Comparison of ENCODE assay signal across 23 cellular contexts in the genomic region with DNA sequence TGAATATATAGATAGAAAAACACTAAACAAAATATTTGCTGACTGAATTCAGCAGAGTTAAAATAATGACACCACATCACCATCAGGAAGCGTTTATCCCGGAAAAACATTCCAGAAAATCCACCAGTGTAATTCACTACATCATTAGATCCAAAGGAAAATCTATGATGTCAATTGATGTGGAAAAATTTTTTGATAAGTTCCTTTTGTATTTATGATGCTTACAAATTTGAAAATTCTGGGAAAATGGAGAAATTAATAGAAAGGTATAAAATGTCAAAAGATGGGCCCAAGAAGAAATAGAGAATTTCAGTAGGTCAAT. TPM values are rescaled to one million over a fixed set of nuclear protein-coding genes. Genes with fewer than 3 reads are reported as not detected.
DNase-seq lines count a peak whose midpoint lies in the region; ATAC-seq and TF ChIP-seq lines count a peak whose summit lies in the region.
"Had no signal": no experiment of that assay in that cellular context is flagged by ENCODE, and none has a peak within 500 bp of the region (broad histone marks: within the 10 kb centered on the region; RNA-seq: fewer than 3 reads in every experiment).

No MANE protein-coding gene starts in this region.

- no peak for TF ChIP-seq EP300 in esophagus muscularis mucosa (IDR thresholded peaks at IDR 0.05)

- intact Hi-C loops in left ventricle myocardium inferior (cut with micrococcal nuclease) = no loop called here
- intact Hi-C loops in left cardiac atrium (cut with DNase I) = no loop called here
- intact Hi-C loops in esophagus muscularis mucosa (cut with DNase I) = no loop called here
- intact Hi-C loops in gastrocnemius medialis (cut with DNase I; ENCODE audit: low total_unique reads) = no loop called here
- intact Hi-C loops in vagina (cut with DNase I) = no loop called here

- H2AFZ ChIP-seq in smooth muscle cell (ENCODE audit: low read depth) = no peak overlapping the region

- H3K36me3 ChIP-seq in left ventricle myocardium inferior = no peaks in the 10 kb centered on the region
- no peaks in the 10 kb centered on the region for H3K36me3 ChIP-seq in esophagus muscularis mucosa
- no peaks in the 10 kb centered on the region for H3K36me3 ChIP-seq in gastrocnemius medialis
- H3K36me3 ChIP-seq in vagina = no peaks in the 10 kb centered on the region
- no peaks in the 10 kb centered on the region for H3K36me3 ChIP-seq in smooth muscle cell (ENCODE audit: low read depth)
- H3K36me3 ChIP-seq: HAP-1 had no signal

- H3K79me2 ChIP-seq in smooth muscle cell (ENCODE audit: low read depth) = no peaks in the 10 kb centered on the region

- TF ChIP-seq POLR2A in esophagus muscularis mucosa (IDR thresholded peaks at IDR 0.05; ENCODE audit: low read depth) (no peak), gastrocnemius medialis (IDR thresholded peaks at IDR 0.05) (no peak), vagina (IDR thresholded peaks at IDR 0.05) (no peak)

- peaks cover 53% of the 10 kb centered on the region for H3K4me1 ChIP-seq in left ventricle myocardium inferior
- H3K4me1 ChIP-seq in esophagus muscularis mucosa = peaks cover 29 to 65% (median 51%) of the 10 kb centered on the region in 4 donors
- H3K4me1 ChIP-seq in gastrocnemius medialis = peaks cover 23 to 31% of the 10 kb centered on the region in 2 donors
- peaks cover 34% of the 10 kb centered on the region for H3K4me1 ChIP-seq in vagina
- no peaks in the 10 kb centered on the region for H3K4me1 ChIP-seq in smooth muscle cell (ENCODE audit: low read depth)
- H3K4me1 ChIP-seq: HAP-1 had no signal

- in situ Hi-C loops in gastrocnemius medialis (cut with MboI; ENCODE audit: low sequenced_read_pairs in 4 of 4) = no loop called here

- no peak for TF ChIP-seq CTCF in left ventricle myocardium inferior (IDR thresholded peaks at IDR 0.05; ENCODE audit: borderline replicate concordance)
- no peak for TF ChIP-seq CTCF in esophagus muscularis mucosa (IDR thresholded peaks at IDR 0.05)
- no peak for TF ChIP-seq CTCF in gastrocnemius medialis (IDR thresholded peaks at IDR 0.05 in 4 of 5, conservative IDR thresholded peaks at IDR 0.05 in 1 of 5)
- TF ChIP-seq CTCF in vagina (IDR thresholded peaks at IDR 0.05) = no peak
- TF ChIP-seq CTCF in smooth muscle cell (IDR thresholded peaks at IDR 0.05; ENCODE audit: borderline replicate concordance, insufficient read depth, poor library complexity, severe bottlenecking) = no peak

- H3K4me3 ChIP-seq in left ventricle myocardium inferior = no peak overlapping the region
- H3K4me3 ChIP-seq in esophagus muscularis mucosa = no peak overlapping the region
- H3K4me3 ChIP-seq in gastrocnemius medialis = no peak overlapping the region
- no peak overlapping the region for H3K4me3 ChIP-seq in vagina
- H3K4me3 ChIP-seq in smooth muscle cell = no peak overlapping the region
- H3K4me3 ChIP-seq: HAP-1 had no signal

- no peaks in the 10 kb centered on the region for H3K27me3 ChIP-seq in left ventricle myocardium inferior (ENCODE audit: low read depth)
- H3K27me3 ChIP-seq in esophagus muscularis mucosa = no peaks in the 10 kb centered on the region
- no peaks in the 10 kb centered on the region for H3K27me3 ChIP-seq in gastrocnemius medialis
- H3K27me3 ChIP-seq in vagina = no peaks in the 10 kb centered on the region
- no peaks in the 10 kb centered on the region for H3K27me3 ChIP-seq in smooth muscle cell (ENCODE audit: low read depth)

- H4K20me1 ChIP-seq in smooth muscle cell (ENCODE audit: low read depth) = no peaks in the 10 kb centered on the region

- peaks cover 3% of the 10 kb centered on the region for H3F3A ChIP-seq in smooth muscle cell (ENCODE audit: low read depth)

- H3K4me2 ChIP-seq in smooth muscle cell = no peak overlapping the region
- H3K4me2 ChIP-seq: KMS-11 had no signal

- DNase-seq in left ventricle myocardium inferior (no peak), left cardiac atrium (no peak), esophagus muscularis mucosa (ENCODE audit: extremely low spot score) (no peak), gastrocnemius medialis (no peak), vagina (ENCODE audit: extremely low spot score in 2 of 2) (no peak), smooth muscle cell (lab: John Stamatoyannopoulos, UW; ENCODE audit: unreplicated experiment) (no peak), NCI-H1694 (lab: John Stamatoyannopoulos, UW) (no peak), NCI-H2107 treated with DMSO at 0.1 percent for 48 hours (lab: John Stamatoyannopoulos, UW; ENCODE audit: unreplicated experiment) (no peak)
- DNase-seq: AML-193; C1 segment of cervical spinal cord; CD8-positive, alpha-beta T cell; DND-41; IMR-90; NCI-H1105; NCI-H2081; NCI-H2171 treated with DMSO at 0.1 percent for 48 hours; NCI-H446; NCI-H526 treated with DMSO at 0.1 percent for 48 hours; OCI-M1 had no signal

- H3K9me3 ChIP-seq in left ventricle myocardium inferior (replicated peaks) = no peaks in the 10 kb centered on the region
- no peaks in the 10 kb centered on the region for H3K9me3 ChIP-seq in esophagus muscularis mucosa
- no peaks in the 10 kb centered on the region for H3K9me3 ChIP-seq in gastrocnemius medialis
- no peaks in the 10 kb centered on the region for H3K9me3 ChIP-seq in vagina
- H3K9me3 ChIP-seq in smooth muscle cell (replicated peaks; ENCODE audit: low read depth) = no peaks in the 10 kb centered on the region
- H3K9me3 ChIP-seq: HAP-1 had no signal

- H3K27ac ChIP-seq in left ventricle myocardium inferior (replicated peaks) = peak overlapping the region; percentile 85
- peak overlapping the region in 3 of 4 donors; percentile 82 to 91 (median 85) for H3K27ac ChIP-seq in esophagus muscularis mucosa (replicated peaks in 1 of 4)
- H3K27ac ChIP-seq in gastrocnemius medialis = peak overlapping the region in 3 of 4 donors; percentile 66 to 84 (median 80)
- H3K27ac ChIP-seq in vagina = peak overlapping the region; percentile 83
- H3K27ac ChIP-seq in smooth muscle cell (ENCODE audit: low read depth) = no peak overlapping the region
- H3K27ac ChIP-seq: 22Rv1, KMS-11 had no signal

- 87% methylated on average over 2 of the region's 2 CpGs for WGBS in esophagus muscularis mucosa
- 89% methylated on average over 2 of the region's 2 CpGs for WGBS in smooth muscle cell (ENCODE audit: low lambda C conversion rate)

- no peak overlapping the region for H3K9ac ChIP-seq in smooth muscle cell (ENCODE audit: low read depth)
- H3K9ac ChIP-seq: KMS-11 had no signal

- ATAC-seq in left cardiac atrium (no peak), gastrocnemius medialis (no peak)
- ATAC-seq: CD8-positive, alpha-beta T cell; Right ventricle myocardium inferior had no signal

RNA-seq across cellular contexts. Expression of a gene that starts 7.9 kb away (rescaled TPM):
- total RNA-seq in left ventricle myocardium inferior (37.0 TPM), left cardiac atrium (10 to 100 TPM; 25.1 to 63.6 TPM), esophagus muscularis mucosa (100 to 1,000 TPM; 350 to 833 (median 456) TPM), gastrocnemius medialis (10 to 100 TPM; 16.4 to 65.3 (median 45.7) TPM), vagina (134 TPM), smooth muscle cell (not detected in 2 replicates)
- polyA plus RNA-seq in smooth muscle cell = not detected in 2 replicates
- total RNA-seq: CD8-positive, alpha-beta T cell; IMR-90 had no signal
- polyA plus RNA-seq: IMR-90 had no signal

RNA-seq across cellular contexts. Expression of a gene that starts 38.4 kb away (rescaled TPM):
- total RNA-seq in left ventricle myocardium inferior = 0.33 TPM
- total RNA-seq in left cardiac atrium = 1 to 10 TPM; 2.2 to 2.6 TPM
- total RNA-seq in esophagus muscularis mucosa = 1 to 10 TPM; 3.6 to 5.6 (median 5.0) TPM
- total RNA-seq in gastrocnemius medialis = under 1 TPM in 1 of 4 donors, not detected in 3; 0.20 TPM
- total RNA-seq in vagina = 1.5 TPM
- 0.54 TPM in 1 of 2 replicates, not detected in the other for total RNA-seq in smooth muscle cell
- polyA plus RNA-seq in smooth muscle cell = 0.06 and 0.24 TPM in 2 replicates
- total RNA-seq: CD8-positive, alpha-beta T cell; IMR-90 had no signal
- polyA plus RNA-seq: IMR-90 had no signal

RNA-seq across cellular contexts. Expression of a gene that starts 55.7 kb away (rescaled TPM):
- 6.7 TPM for total RNA-seq in left ventricle myocardium inferior
- total RNA-seq in left cardiac atrium = 10 to 100 TPM; 11.3 to 12.2 TPM
- total RNA-seq in esophagus muscularis mucosa = 10 to 100 TPM in 3 of 4 donors, 1 to 10 TPM in 1; 9.6 to 18.4 (median 13.4) TPM
- total RNA-seq in gastrocnemius medialis = 1 to 10 TPM; 2.2 to 5.1 (median 3.0) TPM
- 25.3 TPM for total RNA-seq in vagina
- 25.1 and 28.4 TPM in 2 replicates for total RNA-seq in smooth muscle cell
- polyA plus RNA-seq in smooth muscle cell = 32.5 and 35.2 TPM in 2 replicates

Comparison
In these comparisons a context has a peak if more than half of its experiments do, and no peak if none do; other contexts are left out.
1. RNA of a gene that starts 7.9 kb away (total RNA-seq): 350 to 833 TPM in esophagus muscularis mucosa, 134 TPM in vagina (single experiment), 25.1 to 63.6 TPM in left cardiac atrium, 16.4 to 65.3 TPM in gastrocnemius medialis and 37.0 TPM in left ventricle myocardium inferior (single experiment); not detected in smooth muscle cell; every median in the first group is over 10 times any median in the second.